ENCODE assay signal across 7 cellular contexts in the genomic region with DNA sequence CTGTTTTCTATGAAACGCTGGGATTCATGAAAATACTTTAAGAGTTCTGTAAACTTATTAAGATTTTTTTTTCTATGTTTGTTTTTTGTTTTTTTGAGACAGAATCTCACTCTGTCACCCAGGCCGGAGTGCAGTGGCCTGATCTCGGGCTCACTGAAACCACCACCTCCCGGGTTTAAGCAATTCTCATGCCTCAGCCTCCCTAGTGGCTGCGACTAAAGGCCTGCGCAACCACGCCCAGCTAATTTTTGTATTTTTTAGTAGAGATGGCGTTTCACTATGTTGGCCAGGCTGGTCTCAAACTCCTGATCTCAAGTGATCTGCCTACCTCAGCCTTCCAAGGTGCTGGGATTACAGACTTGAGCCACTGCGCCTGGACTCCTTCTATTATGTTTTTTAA. TPM values are rescaled to one million over a fixed set of nuclear protein-coding genes. Genes with fewer than 3 reads are reported as not detected.
DNase-seq lines count a peak whose midpoint lies in the region; ATAC-seq, FAIRE-seq and TF ChIP-seq lines count a peak whose summit lies in the region.
"Not testable (repeated sequence)": the region's sequence is repeated elsewhere in the genome, so short reads cannot be mapped to it uniquely, and the experiment has no call there.

No MANE protein-coding gene starts in this region.

- not testable (repeated sequence) for TF ChIP-seq EP300 in HepG2 (IDR thresholded peaks at IDR 0.05; ENCODE audit: low read depth in 2 of 2, low read length in 2 of 2); HepG2 (CRISPR knock-in tag; IDR thresholded peaks at IDR 0.05; ENCODE audit: borderline replicate concordance)

- not testable (repeated sequence) for H3K9me3 ChIP-seq in colonic mucosa; HepG2 (ENCODE audit: low read length); upper lobe of right lung

- H3K4me3 Mint-ChIP-seq in activated T-cell treated with anti-CD3 and anti-CD28 coated beads, Interleukin-2, amount 50 U/mL, for 24 hours; natural killer cell: not testable (repeated sequence)

- DNase-seq in HL-60 (ENCODE audit: low read depth in 1 of 2, low spot score in 1 of 2): peak in 1 of 2 experiments; percentile 72
- DNase-seq in RWPE1 (ENCODE audit: low spot score); activated T-cell treated with anti-CD3 and anti-CD28 coated beads, Interleukin-2, amount 50 U/mL, for 24 hours; colonic mucosa; HepG2 (ENCODE audit: low spot score); natural killer cell; upper lobe of right lung: not testable (repeated sequence)

- in situ Hi-C loops in HepG2 (cut with HindIII; ENCODE audit: extremely low pct_ligation_motif_present, low pct_unique_long_range_greater_than_20kb): not testable (repeated sequence)

- not testable (repeated sequence) for H3K79me2 ChIP-seq in HepG2 (ENCODE audit: insufficient read depth, low read length)

- not testable (repeated sequence) for TF ChIP-seq CTCF in HL-60 (IDR thresholded peaks at IDR 0.05; ENCODE audit: insufficient read depth, low read length); RWPE1 (conservative IDR thresholded peaks at IDR 0.05; ENCODE audit: low read depth); colonic mucosa (IDR thresholded peaks at IDR 0.05); HepG2 (CRISPR knock-in tag; IDR thresholded peaks at IDR 0.05); natural killer cell (IDR thresholded peaks at IDR 0.05); upper lobe of right lung (IDR thresholded peaks at IDR 0.05)

- peaks cover 85% of the 10 kb centered on the region for H3K36me3 Mint-ChIP-seq in activated T-cell treated with anti-CD3 and anti-CD28 coated beads, Interleukin-2, amount 50 U/mL, for 24 hours (ENCODE audit: low read depth)
- H3K36me3 Mint-ChIP-seq in natural killer cell: not testable (repeated sequence)

- not testable (repeated sequence) for H3K9me3 Mint-ChIP-seq in activated T-cell treated with anti-CD3 and anti-CD28 coated beads, Interleukin-2, amount 50 U/mL, for 24 hours; natural killer cell

- H3K36me3 ChIP-seq in colonic mucosa; HepG2 (replicated peaks in 1 of 2; ENCODE audit: control insufficient read depth in 1 of 2, insufficient read depth in 2 of 2, low read length in 2 of 2); upper lobe of right lung: not testable (repeated sequence)

- ATAC-seq in HepG2, natural killer cell, upper lobe of right lung: not testable (repeated sequence)

- TF ChIP-seq RAD21 in HepG2 (CRISPR knock-in tag; IDR thresholded peaks at IDR 0.05): not testable (repeated sequence)

- not testable (repeated sequence) for BruUV-seq in HepG2 (replicated peaks; lab: Mats Ljungman, UMichigan)

- POLR2A ChIA-PET in RWPE1 (lab: Yijun Ruan, JAX; ENCODE audit: low non-redundant PET): not testable (repeated sequence)
- POLR2A ChIA-PET in HepG2 (lab: Yijun Ruan, JAX): interaction anchor here (1.0 to 1.9 kb wide), 2 partner anchors 29 to 69 kb away, joined by 3 to 6 read pairs; partner anchors contain the start of genes PIGB and PIGBOS1

- TF ChIP-seq POLR2A in HepG2 (IDR thresholded peaks at IDR 0.05; ENCODE audit: insufficient read depth in 1 of 2, low read depth in 2 of 2, low read length in 2 of 2): not testable (repeated sequence)

- not testable (repeated sequence) for H4K20me1 ChIP-seq in HepG2 (ENCODE audit: insufficient read depth, low read length)

- H3K4me1 Mint-ChIP-seq in activated T-cell treated with anti-CD3 and anti-CD28 coated beads, Interleukin-2, amount 50 U/mL, for 24 hours (ENCODE audit: low read depth): peaks cover 82% of the 10 kb centered on the region
- peaks cover 68 to 72% of the 10 kb centered on the region in 2 donors for H3K4me1 Mint-ChIP-seq in natural killer cell

- FAIRE-seq in HepG2 (lab: Jason Lieb, UNC): not testable (repeated sequence)

- H3K4me1 ChIP-seq in colonic mucosa: not testable (repeated sequence)
- H3K4me1 ChIP-seq in HepG2 (ENCODE audit: insufficient read depth, low read length): peaks cover 28% of the 10 kb centered on the region
- peaks cover 63% of the 10 kb centered on the region for H3K4me1 ChIP-seq in upper lobe of right lung

- H3K4me3 ChIP-seq in HL-60 (replicated peaks; ENCODE audit: insufficient read depth, low read length); colonic mucosa; HepG2 (replicated peaks in 1 of 3; ENCODE audit: insufficient read depth in 1 of 3, low read depth in 2 of 3, low read length in 3 of 3); upper lobe of right lung: not testable (repeated sequence)

- not testable (repeated sequence) for H3K27me3 Mint-ChIP-seq in activated T-cell treated with anti-CD3 and anti-CD28 coated beads, Interleukin-2, amount 50 U/mL, for 24 hours; natural killer cell (ENCODE audit: low read depth in 2 of 2)

- not testable (repeated sequence) for H2AFZ ChIP-seq in HepG2 (ENCODE audit: low read length)

- WGBS in HepG2 (ENCODE audit: low lambda C conversion rate): 94% methylated on average over 9 of the region's 9 CpGs

- not testable (repeated sequence) for H3K4me2 ChIP-seq in HepG2 (ENCODE audit: low read depth, low read length)

- intact Hi-C loops in colonic mucosa (cut with DNase I); HepG2 (cut with micrococcal nuclease; ENCODE audit: unreplicated experiment); natural killer cell (cut with micrococcal nuclease); upper lobe of right lung (cut with DNase I): not testable (repeated sequence)

- not testable (repeated sequence) for H3K9ac ChIP-seq in colonic mucosa (ENCODE audit: low read depth in 2 of 2, low read length in 2 of 2); HepG2 (ENCODE audit: insufficient read depth, low read depth, low read length)

- H3K27ac ChIP-seq in HL-60 (replicated peaks) (peak overlapping the region; percentile 94), RWPE1 (peak overlapping the region; percentile 69), colonic mucosa (peak overlapping the region; percentile 15), HepG2 (ENCODE audit: extremely low read length, insufficient read depth, low read length) (peak overlapping the region; percentile 10), upper lobe of right lung (peak overlapping the region; percentile 73)

- CTCF ChIA-PET in RWPE1 (lab: Yijun Ruan, JAX); HepG2 (lab: Yijun Ruan, JAX; ENCODE audit: low intra/inter-chr PET ratio, low total read pairs): not testable (repeated sequence)

- H3K27me3 ChIP-seq in HL-60 (ENCODE audit: insufficient read depth, poor library complexity, severe bottlenecking); colonic mucosa; HepG2 (ENCODE audit: control insufficient read depth in 1 of 2, insufficient read depth in 2 of 2, low read length in 2 of 2); upper lobe of right lung: not testable (repeated sequence)

- peak overlapping the region; percentile 35 for H3K27ac Mint-ChIP-seq in activated T-cell treated with anti-CD3 and anti-CD28 coated beads, Interleukin-2, amount 50 U/mL, for 24 hours
- peak overlapping the region; percentile 74 to 92 for H3K27ac Mint-ChIP-seq in natural killer cell

RNA-seq across cellular contexts. Expression of gene RAB27A, which starts 39.7 kb away (rescaled TPM):
- total RNA-seq in colonic mucosa: 10 to 100 TPM; 46.0 to 69.6 TPM
- 3.4 and 5.8 TPM in 2 replicates for total RNA-seq in HepG2 (2016; rRNA removed; fragmentation: Illumina TruSeq; extraction: Trizol)
- 10.6 and 11.9 TPM in 2 replicates for total RNA-seq in HepG2 (2016; cell fraction: cytosol; rRNA removed; fragmentation: Illumina TruSeq; extraction: Trizol; ENCODE audit: low read depth)
- total RNA-seq in HepG2 (2016; cell fraction: insoluble cytoplasmic fraction; rRNA removed; fragmentation: Illumina TruSeq; extraction: Trizol): 4.0 and 6.0 TPM in 2 replicates
- 4.3 and 5.3 TPM in 2 replicates for total RNA-seq in HepG2 (2016; cell fraction: membrane; rRNA removed; fragmentation: Illumina TruSeq; extraction: Trizol)
- 2.1 and 5.3 TPM in 2 replicates for total RNA-seq in HepG2 (2016; cell fraction: nucleus; rRNA removed; fragmentation: Illumina TruSeq; extraction: Trizol)
- polyA plus RNA-seq in HepG2 (2011; rRNA removed): 6.0 and 8.1 TPM in 2 replicates
- 4.0 and 7.4 TPM in 2 replicates for polyA plus RNA-seq in HepG2 (2011; cell fraction: cytosol; rRNA removed)
- 2.2 and 3.0 TPM in 2 replicates for polyA plus RNA-seq in HepG2 (2011; cell fraction: nucleus; rRNA removed)
- polyA plus RNA-seq in HepG2 (2012): 5.9 and 6.5 TPM in 2 replicates
- 3.2 and 5.3 TPM in 2 replicates for polyA plus RNA-seq in HepG2 (2016; cell fraction: cytosol; fragmentation: Illumina TruSeq; extraction: Trizol; ENCODE audit: low read depth)
- 18.4 and 18.6 TPM in 2 replicates for polyA plus RNA-seq in HepG2 (2016; cell fraction: insoluble cytoplasmic fraction; fragmentation: Illumina TruSeq; extraction: Trizol; ENCODE audit: low read depth)
- 6.3 and 6.6 TPM in 2 replicates for polyA plus RNA-seq in HepG2 (2016; cell fraction: membrane; fragmentation: Illumina TruSeq; extraction: Trizol; ENCODE audit: low read depth)
- 9.7 and 9.9 TPM in 2 replicates for polyA plus RNA-seq in HepG2 (2016; cell fraction: nucleus; fragmentation: Illumina TruSeq; extraction: Trizol; ENCODE audit: insufficient read depth, low read depth)
- 2.0 and 8.1 TPM in 2 replicates for polyA minus RNA-seq in HepG2 (2011; rRNA and poly(A)+ RNA removed; ENCODE audit: low replicate concordance)
- 3.1 and 6.7 TPM in 2 replicates for polyA minus RNA-seq in HepG2 (2011; cell fraction: cytosol; rRNA and poly(A)+ RNA removed)
- polyA minus RNA-seq in HepG2 (2011; cell fraction: nucleus; rRNA and poly(A)+ RNA removed): 6.2 and 7.3 TPM in 2 replicates
- 100 to 1,000 TPM in 1 of 3 donors, 10 to 100 TPM in 2; 90.0 to 111 (median 98.1) TPM for total RNA-seq in natural killer cell
- 72.5 TPM for total RNA-seq in upper lobe of right lung

RNA-seq across cellular contexts. Expression of gene RSL24D1, which starts 53.1 kb away (rescaled TPM):
- total RNA-seq in colonic mucosa: 10 to 100 TPM; 42.3 to 52.4 TPM
- 100.0 and 153 TPM in 2 replicates for total RNA-seq in HepG2 (2016; rRNA removed; fragmentation: Illumina TruSeq; extraction: Trizol)
- 44.2 and 54.5 TPM in 2 replicates for total RNA-seq in HepG2 (2016; cell fraction: cytosol; rRNA removed; fragmentation: Illumina TruSeq; extraction: Trizol; ENCODE audit: low read depth)
- total RNA-seq in HepG2 (2016; cell fraction: insoluble cytoplasmic fraction; rRNA removed; fragmentation: Illumina TruSeq; extraction: Trizol): 100 and 163 TPM in 2 replicates
- total RNA-seq in HepG2 (2016; cell fraction: membrane; rRNA removed; fragmentation: Illumina TruSeq; extraction: Trizol): 83.0 and 101 TPM in 2 replicates
- 54.6 and 54.9 TPM in 2 replicates for total RNA-seq in HepG2 (2016; cell fraction: nucleus; rRNA removed; fragmentation: Illumina TruSeq; extraction: Trizol)
- polyA plus RNA-seq in HepG2 (2011; rRNA removed): 43.0 and 58.8 TPM in 2 replicates
- polyA plus RNA-seq in HepG2 (2011; cell fraction: cytosol; rRNA removed): 19.6 and 32.8 TPM in 2 replicates
- 7.7 and 13.5 TPM in 2 replicates for polyA plus RNA-seq in HepG2 (2011; cell fraction: nucleus; rRNA removed)
- 125 and 131 TPM in 2 replicates for polyA plus RNA-seq in HepG2 (2012)
- 43.0 and 46.1 TPM in 2 replicates for polyA plus RNA-seq in HepG2 (2016; cell fraction: cytosol; fragmentation: Illumina TruSeq; extraction: Trizol; ENCODE audit: low read depth)
- 151 and 165 TPM in 2 replicates for polyA plus RNA-seq in HepG2 (2016; cell fraction: insoluble cytoplasmic fraction; fragmentation: Illumina TruSeq; extraction: Trizol; ENCODE audit: low read depth)
- 70.7 and 77.2 TPM in 2 replicates for polyA plus RNA-seq in HepG2 (2016; cell fraction: membrane; fragmentation: Illumina TruSeq; extraction: Trizol; ENCODE audit: low read depth)
- 62.7 and 62.9 TPM in 2 replicates for polyA plus RNA-seq in HepG2 (2016; cell fraction: nucleus; fragmentation: Illumina TruSeq; extraction: Trizol; ENCODE audit: insufficient read depth, low read depth)
- 9.3 and 18.4 TPM in 2 replicates for polyA minus RNA-seq in HepG2 (2011; rRNA and poly(A)+ RNA removed; ENCODE audit: low replicate concordance)
- 26.4 and 32.4 TPM in 2 replicates for polyA minus RNA-seq in HepG2 (2011; cell fraction: cytosol; rRNA and poly(A)+ RNA removed)
- polyA minus RNA-seq in HepG2 (2011; cell fraction: nucleus; rRNA and poly(A)+ RNA removed): 63.2 and 70.6 TPM in 2 replicates
- total RNA-seq in natural killer cell: 100 to 1,000 TPM in 2 of 3 donors, 10 to 100 TPM in 1; 97.4 to 102 (median 102) TPM
- 62.1 TPM for total RNA-seq in upper lobe of right lung

Comparison
In these comparisons a context has a peak if more than half of its experiments do, and no peak if none do; other contexts are left out.
1. H3K27ac ChIP-seq: peak in every context shown above with its lines; median percentile 94 in HL-60; 73 in upper lobe of right lung; 69 in RWPE1; 15 in colonic mucosa; 10 in HepG2.